1 cellular context compared by ENCODE assay signal in the genomic region with DNA sequence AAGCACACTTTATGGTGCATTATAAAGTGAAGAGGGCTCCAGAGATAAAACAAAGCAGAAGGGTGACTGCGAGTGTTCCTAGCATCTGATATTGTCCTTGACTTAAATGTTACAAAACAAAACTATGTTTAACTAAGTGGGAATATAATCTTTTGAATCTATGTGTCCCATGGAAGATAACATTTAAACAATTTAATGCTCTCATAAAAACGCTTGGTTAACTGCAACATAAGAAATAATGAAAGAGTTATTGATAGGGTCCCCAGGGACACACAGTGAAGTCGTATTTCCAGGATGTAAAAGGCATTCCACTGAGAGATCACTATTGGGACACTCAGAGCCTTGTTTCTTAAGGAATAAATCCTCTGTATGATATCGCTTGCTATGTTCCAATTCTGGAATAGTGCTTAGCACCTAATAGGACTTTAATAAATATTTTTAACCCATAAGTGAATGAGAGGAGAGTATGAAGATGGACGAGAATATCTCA.
TF ChIP-seq lines count a peak whose summit lies in the region.

No MANE protein-coding gene starts in this region.

TF ChIP-seq in GM23338, 12 proteins besides CTCF, POLR2A, EP300 and RAD21 (continued from another document):
- TF ChIP-seq, protein P1, sequence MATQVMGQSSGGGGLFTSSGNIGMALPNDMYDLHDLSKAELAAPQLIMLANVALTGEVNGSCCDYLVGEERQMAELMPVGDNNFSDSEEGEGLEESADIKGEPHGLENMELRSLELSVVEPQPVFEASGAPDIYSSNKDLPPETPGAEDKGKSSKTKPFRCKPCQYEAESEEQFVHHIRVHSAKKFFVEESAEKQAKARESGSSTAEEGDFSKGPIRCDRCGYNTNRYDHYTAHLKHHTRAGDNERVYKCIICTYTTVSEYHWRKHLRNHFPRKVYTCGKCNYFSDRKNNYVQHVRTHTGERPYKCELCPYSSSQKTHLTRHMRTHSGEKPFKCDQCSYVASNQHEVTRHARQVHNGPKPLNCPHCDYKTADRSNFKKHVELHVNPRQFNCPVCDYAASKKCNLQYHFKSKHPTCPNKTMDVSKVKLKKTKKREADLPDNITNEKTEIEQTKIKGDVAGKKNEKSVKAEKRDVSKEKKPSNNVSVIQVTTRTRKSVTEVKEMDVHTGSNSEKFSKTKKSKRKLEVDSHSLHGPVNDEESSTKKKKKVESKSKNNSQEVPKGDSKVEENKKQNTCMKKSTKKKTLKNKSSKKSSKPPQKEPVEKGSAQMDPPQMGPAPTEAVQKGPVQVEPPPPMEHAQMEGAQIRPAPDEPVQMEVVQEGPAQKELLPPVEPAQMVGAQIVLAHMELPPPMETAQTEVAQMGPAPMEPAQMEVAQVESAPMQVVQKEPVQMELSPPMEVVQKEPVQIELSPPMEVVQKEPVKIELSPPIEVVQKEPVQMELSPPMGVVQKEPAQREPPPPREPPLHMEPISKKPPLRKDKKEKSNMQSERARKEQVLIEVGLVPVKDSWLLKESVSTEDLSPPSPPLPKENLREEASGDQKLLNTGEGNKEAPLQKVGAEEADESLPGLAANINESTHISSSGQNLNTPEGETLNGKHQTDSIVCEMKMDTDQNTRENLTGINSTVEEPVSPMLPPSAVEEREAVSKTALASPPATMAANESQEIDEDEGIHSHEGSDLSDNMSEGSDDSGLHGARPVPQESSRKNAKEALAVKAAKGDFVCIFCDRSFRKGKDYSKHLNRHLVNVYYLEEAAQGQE (IDR thresholded peaks at IDR 0.05; ENCODE audit: unreplicated experiment) = no peak
- TF ChIP-seq ZNF331 (CRISPR knock-in tag; IDR thresholded peaks at IDR 0.05; ENCODE audit: low read depth) (no peak), POLR2AphosphoS5 (IDR thresholded peaks at IDR 0.05; ENCODE audit: low read depth) (no peak), EZH2phosphoT487 (IDR thresholded peaks at IDR 0.05; ENCODE audit: unreplicated experiment) (no peak), NANOG (IDR thresholded peaks at IDR 0.05; ENCODE audit: borderline replicate concordance) (no peak), ETS1 (IDR thresholded peaks at IDR 0.05) (no peak), STAT1 (IDR thresholded peaks at IDR 0.05; ENCODE audit: unreplicated experiment) (no peak), ZNF114 (CRISPR knock-in tag; IDR thresholded peaks at IDR 0.05) (no peak), JUNB (IDR thresholded peaks at IDR 0.05; ENCODE audit: unreplicated experiment) (no peak), CREB1 (CRISPR knock-in tag; IDR thresholded peaks at IDR 0.05; ENCODE audit: low read depth) (no peak), EZH2 (IDR thresholded peaks at IDR 0.05; ENCODE audit: low read depth, unreplicated experiment) (no peak)
